Comparison of ENCODE assay signal across 16 cellular contexts in the genomic region with DNA sequence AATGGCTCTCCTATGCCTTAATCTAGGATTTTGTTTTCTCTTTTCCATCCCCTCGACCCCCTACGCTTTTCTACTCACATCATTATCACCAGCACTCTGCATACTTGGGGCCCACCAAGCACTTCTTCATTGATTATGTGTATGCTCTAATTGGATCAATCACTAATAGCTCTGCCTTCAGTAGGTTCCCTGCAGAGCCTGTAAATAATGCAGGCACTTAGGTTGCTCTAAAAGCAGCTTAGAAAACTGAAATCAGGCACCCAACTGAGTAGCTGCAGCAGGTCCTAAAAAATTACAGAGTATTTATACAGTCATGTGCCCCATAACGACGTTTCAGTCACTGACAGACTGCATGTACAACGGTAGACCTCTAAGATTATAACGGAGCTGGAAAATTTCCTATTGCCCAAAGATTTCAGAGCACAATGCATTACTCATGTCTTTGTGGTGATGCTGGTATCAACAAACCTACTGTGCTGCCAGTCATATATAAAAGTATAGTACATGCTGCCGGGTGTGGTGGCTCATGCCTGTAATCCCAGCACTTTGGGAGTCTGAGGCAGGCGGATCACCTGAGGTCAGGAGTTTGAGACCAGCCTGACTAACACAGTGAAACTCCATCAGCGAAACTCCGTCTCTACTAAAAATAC.
DNase-seq lines count a peak whose midpoint lies in the region; ATAC-seq and TF ChIP-seq lines count a peak whose summit lies in the region.
"Had no signal": no experiment of that assay in that cellular context is flagged by ENCODE, and none has a peak within 500 bp of the region (broad histone marks: within the 10 kb centered on the region; RNA-seq: fewer than 3 reads in every experiment).

No MANE protein-coding gene starts in this region.

- H3K9me3 Mint-ChIP-seq in endodermal cell (peaks cover 8% of the 10 kb centered on the region), neural progenitor cell (peaks cover 5% of the 10 kb centered on the region)
- H3K9me3 Mint-ChIP-seq: CD8-positive, alpha-beta memory T cell had no signal

- H3K36me3 ChIP-seq in HEK293 (ENCODE audit: control insufficient read depth in 2 of 2, insufficient read depth in 1 of 2, low read length in 2 of 2): no peaks in the 10 kb centered on the region
- H3K36me3 ChIP-seq in endodermal cell (ENCODE audit: control insufficient read depth, insufficient read depth, low read length): no peaks in the 10 kb centered on the region
- no peaks in the 10 kb centered on the region for H3K36me3 ChIP-seq in neural progenitor cell
- no peaks in the 10 kb centered on the region for H3K36me3 ChIP-seq in Karpas-422 (ENCODE audit: insufficient read depth, low read length)
- H3K36me3 ChIP-seq: BE2C, HAP-1 had no signal

- H3K9me3 ChIP-seq in HEK293 (ENCODE audit: control insufficient read depth, insufficient read depth, low read depth, low read length): no peaks in the 10 kb centered on the region
- no peaks in the 10 kb centered on the region for H3K9me3 ChIP-seq in endodermal cell (ENCODE audit: control insufficient read depth, low read length)
- H3K9me3 ChIP-seq in neural progenitor cell (ENCODE audit: low read depth): no peaks in the 10 kb centered on the region
- H3K9me3 ChIP-seq in Karpas-422 (ENCODE audit: low read length): 0 out of 2 replicates have a peak, but pooled peaks cover 2% of the 10 kb centered on the region
- H3K9me3 ChIP-seq: BE2C had no signal

- H3K9ac ChIP-seq in endodermal cell (ENCODE audit: extremely low read depth, low read length, poor library complexity, severe bottlenecking): no peak overlapping the region
- no peak overlapping the region for H3K9ac ChIP-seq in neural progenitor cell
- H3K9ac ChIP-seq in Karpas-422 (ENCODE audit: low read length): no peak overlapping the region
- H3K9ac ChIP-seq: KMS-11 had no signal

- no peaks in the 10 kb centered on the region for H3K9me2 ChIP-seq in Karpas-422 (replicated peaks; ENCODE audit: insufficient read depth, low read length)

- H3K4me1 ChIP-seq in HEK293 (ENCODE audit: control insufficient read depth, insufficient read depth, low read length) (no peaks in the 10 kb centered on the region), endodermal cell (ENCODE audit: control insufficient read depth, insufficient read depth, low read length) (peaks cover 4% of the 10 kb centered on the region), neural progenitor cell (peaks cover 19% of the 10 kb centered on the region), Karpas-422 (ENCODE audit: low read length) (no peaks in the 10 kb centered on the region)
- H3K4me1 ChIP-seq: BE2C, HAP-1 had no signal

- H3K27ac ChIP-seq in HEK293 (ENCODE audit: extremely low read depth, low read depth, low read length) (no peak overlapping the region), endodermal cell (ENCODE audit: low read depth, low read length) (no peak overlapping the region), neural progenitor cell (no peak overlapping the region), Karpas-422 (ENCODE audit: low read length) (no peak overlapping the region)
- H3K27ac ChIP-seq: KMS-11 had no signal

- WGBS in endodermal cell (ENCODE audit: insufficient coverage in 1 of 2, insufficient read length in 1 of 2), 2 experiments: 73 to 80% methylated on average over 10 of the region's 10 CpGs

- peaks cover 81% of the 10 kb centered on the region for H3K27me3 Mint-ChIP-seq in endodermal cell (ENCODE audit: insufficient read depth)
- peaks cover 4% of the 10 kb centered on the region for H3K27me3 Mint-ChIP-seq in neural progenitor cell (ENCODE audit: insufficient read depth, low read depth)

- H3K4me3 ChIP-seq in HEK293 (ENCODE audit: low read depth, low read length) (no peak overlapping the region), endodermal cell (ENCODE audit: low read length) (no peak overlapping the region), neural progenitor cell (no peak overlapping the region), Karpas-422 (ENCODE audit: low read length) (no peak overlapping the region)
- H3K4me3 ChIP-seq: HAP-1 had no signal

- H3K27me3 ChIP-seq in endodermal cell (ENCODE audit: control insufficient read depth, insufficient read depth, low read length, poor library complexity, severe bottlenecking): peaks cover 62% of the 10 kb centered on the region
- H3K27me3 ChIP-seq in neural progenitor cell: no peaks in the 10 kb centered on the region
- no peaks in the 10 kb centered on the region for H3K27me3 ChIP-seq in Karpas-422 (ENCODE audit: low read length)
- H3K27me3 ChIP-seq: BE2C had no signal

- H3K4me3 Mint-ChIP-seq in endodermal cell (no peak overlapping the region), neural progenitor cell (no peak overlapping the region)
- H3K4me3 Mint-ChIP-seq: CD4-positive, CD25-positive, alpha-beta regulatory T cell; CD8-positive, alpha-beta memory T cell had no signal

- POLR2A ChIA-PET in HEK293 (lab: Yijun Ruan, JAX): no interaction called here

- H3K27ac Mint-ChIP-seq in endodermal cell (no peak overlapping the region), neural progenitor cell (no peak overlapping the region)
- H3K27ac Mint-ChIP-seq: CD4-positive, CD25-positive, alpha-beta regulatory T cell; CD8-positive, alpha-beta memory T cell had no signal

- H4K20me1 ChIP-seq in neural progenitor cell (ENCODE audit: low read depth): no peaks in the 10 kb centered on the region
- no peaks in the 10 kb centered on the region for H4K20me1 ChIP-seq in Karpas-422 (ENCODE audit: insufficient read depth, low read depth, low read length)

- DNase-seq in NCI-H69 (lab: John Stamatoyannopoulos, UW): peak; percentile 11
- DNase-seq in endodermal cell: peak; percentile 54
- peak; percentile 34 for DNase-seq in neural progenitor cell (ENCODE audit: low spot score)
- no peak for DNase-seq in T-helper 1 cell
- no peak for DNase-seq in HuH-7 (ENCODE audit: low spot score)
- no peak for DNase-seq in Karpas-422
- DNase-seq: ACHN; BE2C; C1 segment of cervical spinal cord; CD4-positive, CD25-positive, alpha-beta regulatory T cell; CD8-positive, alpha-beta memory T cell; COR-L47 had no signal

- H3F3A ChIP-seq in neural progenitor cell (ENCODE audit: low read depth): peaks cover 7% of the 10 kb centered on the region

- H2AFZ ChIP-seq in neural progenitor cell (replicated peaks): no peak overlapping the region
- no peak overlapping the region for H2AFZ ChIP-seq in Karpas-422 (ENCODE audit: low read length)

- H3K4me1 Mint-ChIP-seq in endodermal cell (peaks cover 18% of the 10 kb centered on the region), neural progenitor cell (peaks cover 5% of the 10 kb centered on the region)
- H3K4me1 Mint-ChIP-seq: CD4-positive, CD25-positive, alpha-beta regulatory T cell; CD8-positive, alpha-beta memory T cell had no signal

- no peaks in the 10 kb centered on the region for H3K36me3 Mint-ChIP-seq in endodermal cell (ENCODE audit: low read depth)
- no peaks in the 10 kb centered on the region for H3K36me3 Mint-ChIP-seq in neural progenitor cell
- H3K36me3 Mint-ChIP-seq: CD4-positive, CD25-positive, alpha-beta regulatory T cell had no signal

- no peaks in the 10 kb centered on the region for H3K79me2 ChIP-seq in neural progenitor cell (ENCODE audit: low read depth)
- H3K79me2 ChIP-seq in Karpas-422 (ENCODE audit: low read length): no peaks in the 10 kb centered on the region

- CTCF ChIA-PET in HEK293 (lab: Yijun Ruan, JAX): interaction anchor here (0.6 kb wide), 1 partner anchor 204 kb away, joined by 3 read pairs; no protein-coding TSS in a partner anchor

- no peak for ATAC-seq in HG03439 (IDR thresholded peaks at IDR 0.05; ENCODE audit: unreplicated experiment)

- H3K4me2 ChIP-seq in neural progenitor cell: peak overlapping the region; percentile 2
- no peak overlapping the region for H3K4me2 ChIP-seq in Karpas-422 (ENCODE audit: low read depth, low read length, poor library complexity, severe bottlenecking)
- H3K4me2 ChIP-seq: KMS-11 had no signal

- no peak for TF ChIP-seq CTCF in HEK293 (tag by site-specific recombination; IDR thresholded peaks at IDR 0.05)
- TF ChIP-seq CTCF in endodermal cell (conservative IDR thresholded peaks at IDR 0.05): no peak
- no peak for TF ChIP-seq CTCF in neural progenitor cell (IDR thresholded peaks at IDR 0.05)

TF ChIP-seq in HEK293, 187 proteins besides CTCF, POLR2A, EP300 and RAD21:
- TF ChIP-seq ZIC2 (tag by site-specific recombination; IDR thresholded peaks at IDR 0.05): 0 out of 2 replicates have a peak, but pooled peaks have one; percentile 9
- no peak for TF ChIP-seq MEIS1 (CRISPR knock-in tag; IDR thresholded peaks at IDR 0.05; ENCODE audit: borderline replicate concordance)

Comparison
In these comparisons a context has a peak if more than half of its experiments do, and no peak if none do; other contexts are left out.
1. DNase-seq: peak in NCI-H69 (single experiment), endodermal cell (single experiment) and neural progenitor cell (single experiment); none in T-helper 1 cell (0 of 5), HuH-7 (single experiment) and Karpas-422 (single experiment).